ENCODE assay signal across 1 cellular context in the genomic region with DNA sequence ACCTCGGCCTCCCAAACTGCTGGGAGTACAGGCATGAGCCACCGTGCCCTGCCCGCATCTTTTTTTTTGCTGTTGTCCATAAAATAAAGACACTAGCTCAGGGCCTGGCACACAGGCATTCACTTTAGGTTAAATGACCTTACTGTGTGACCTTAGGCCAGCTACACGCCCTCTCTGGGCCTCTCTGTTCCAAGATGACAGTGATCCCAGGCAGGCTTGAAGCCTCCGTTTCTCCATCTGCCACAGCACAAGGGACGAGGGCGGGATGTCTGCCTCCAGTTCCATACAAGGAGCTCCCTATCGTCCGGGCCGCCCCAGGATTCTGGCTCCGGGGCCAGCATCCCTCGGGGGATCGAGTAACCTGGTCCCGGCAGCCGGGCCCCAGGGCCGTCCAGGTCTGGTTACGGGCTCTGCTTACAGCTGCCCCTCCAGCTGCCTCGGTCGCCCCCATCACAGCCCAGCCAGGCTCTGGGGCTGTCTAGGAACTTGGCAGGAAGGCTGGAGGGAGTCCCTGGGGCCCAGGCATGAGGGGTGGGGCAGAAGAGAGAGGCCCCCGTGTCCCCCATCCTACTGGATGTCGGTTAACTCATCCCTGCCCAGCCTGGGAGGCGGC.
A peak's percentile ranks its signal among the peaks of the same experiment; 100 is the strongest.
TF ChIP-seq lines count a peak whose summit lies in the region.

No MANE protein-coding gene starts in this region.

TF ChIP-seq in K562, 482 proteins besides CTCF, POLR2A, EP300 and RAD21 (continues in another document):
- TF ChIP-seq ERF (CRISPR knock-in tag; IDR thresholded peaks at IDR 0.05) (no peak), ZNF232 (CRISPR knock-in tag; IDR thresholded peaks at IDR 0.05) (no peak), ZKSCAN8 (CRISPR knock-in tag; IDR thresholded peaks at IDR 0.05) (no peak), RBM17 (IDR thresholded peaks at IDR 0.05; ENCODE audit: borderline replicate concordance, low read depth, low read length) (no peak), ZBTB7A (IDR thresholded peaks at IDR 0.05; ENCODE audit: borderline replicate concordance, control insufficient read depth, low read depth, low read length) (0 out of 2 replicates have a peak, but pooled peaks have one; percentile 32), NR1H2 (CRISPR knock-in tag; IDR thresholded peaks at IDR 0.05) (no peak), TAL1 (IDR thresholded peaks at IDR 0.05) (no peak), ZNF212 (CRISPR knock-in tag; IDR thresholded peaks at IDR 0.05) (no peak), ZFP36 (IDR thresholded peaks at IDR 0.05; ENCODE audit: low read depth, low read length, partially characterized antibody) (peak; percentile 79), ZNF384 (IDR thresholded peaks at IDR 0.05; ENCODE audit: low read depth, low read length) (0 out of 2 replicates have a peak, but pooled peaks have one; percentile 41), ZZZ3 (IDR thresholded peaks at IDR 0.05) (no peak), TCFL5 (CRISPR knock-in tag; conservative IDR thresholded peaks at IDR 0.05) (no peak), CHD4 (IDR thresholded peaks at IDR 0.05; ENCODE audit: insufficient read depth, insufficient replicate concordance, low read depth, low read length, poor library complexity, severe bottlenecking) (no peak), TFAP4 (CRISPR knock-in tag; IDR thresholded peaks at IDR 0.05; ENCODE audit: borderline replicate concordance) (0 out of 2 replicates have a peak, but pooled peaks have one; percentile 12), ZNF644 (tag; IDR thresholded peaks at IDR 0.05; ENCODE audit: low read depth) (no peak), ZBED1 (IDR thresholded peaks at IDR 0.05) (no peak), PRMT5 (CRISPR knock-in tag; IDR thresholded peaks at IDR 0.05) (no peak), POLR2AphosphoS2 (IDR thresholded peaks at IDR 0.05; ENCODE audit: low read length) (no peak), ZBTB12 (CRISPR knock-in tag; IDR thresholded peaks at IDR 0.05) (no peak), CUX1 (CRISPR knock-in tag; IDR thresholded peaks at IDR 0.05) (no peak), CBX1 (IDR thresholded peaks at IDR 0.05; ENCODE audit: low read depth) (peak; percentile 40; the same call in 1 of the 2 replicates), ZNF75A (CRISPR knock-in tag; IDR thresholded peaks at IDR 0.05) (no peak), ADNP (tag; IDR thresholded peaks at IDR 0.05) (0 out of 2 replicates have a peak, but pooled peaks have one; percentile 52), PTBP1 (IDR thresholded peaks at IDR 0.05; ENCODE audit: low read depth, low read length) (0 out of 2 replicates have a peak, but pooled peaks have one; percentile 45), ZNF436 (CRISPR knock-in tag; IDR thresholded peaks at IDR 0.05) (no peak), NR2C1 (IDR thresholded peaks at IDR 0.05) (no peak), NR2C1 (tag; IDR thresholded peaks at IDR 0.05) (no peak), ZBTB17 (CRISPR knock-in tag; IDR thresholded peaks at IDR 0.05) (no peak), NFATC3 (IDR thresholded peaks at IDR 0.05) (no peak), NFYB (IDR thresholded peaks at IDR 0.05; ENCODE audit: extremely low read depth, insufficient read length) (no peak), ZSCAN29 (IDR thresholded peaks at IDR 0.05) (no peak), GTF2F1 (IDR thresholded peaks at IDR 0.05; ENCODE audit: low read depth, low read length) (no peak), SMARCC2 (IDR thresholded peaks at IDR 0.05; ENCODE audit: low read depth) (no peak)
- TF ChIP-seq, protein P1, sequence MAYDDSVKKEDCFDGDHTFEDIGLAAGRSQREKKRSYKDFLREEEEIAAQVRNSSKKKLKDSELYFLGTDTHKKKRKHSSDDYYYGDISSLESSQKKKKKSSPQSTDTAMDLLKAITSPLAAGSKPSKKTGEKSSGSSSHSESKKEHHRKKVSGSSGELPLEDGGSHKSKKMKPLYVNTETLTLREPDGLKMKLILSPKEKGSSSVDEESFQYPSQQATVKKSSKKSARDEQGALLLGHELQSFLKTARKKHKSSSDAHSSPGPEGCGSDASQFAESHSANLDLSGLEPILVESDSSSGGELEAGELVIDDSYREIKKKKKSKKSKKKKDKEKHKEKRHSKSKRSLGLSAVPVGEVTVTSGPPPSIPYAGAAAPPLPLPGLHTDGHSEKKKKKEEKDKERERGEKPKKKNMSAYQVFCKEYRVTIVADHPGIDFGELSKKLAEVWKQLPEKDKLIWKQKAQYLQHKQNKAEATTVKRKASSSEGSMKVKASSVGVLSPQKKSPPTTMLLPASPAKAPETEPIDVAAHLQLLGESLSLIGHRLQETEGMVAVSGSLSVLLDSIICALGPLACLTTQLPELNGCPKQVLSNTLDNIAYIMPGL (CRISPR knock-in tag; IDR thresholded peaks at IDR 0.05), result no peak
- TF ChIP-seq, protein P2, sequence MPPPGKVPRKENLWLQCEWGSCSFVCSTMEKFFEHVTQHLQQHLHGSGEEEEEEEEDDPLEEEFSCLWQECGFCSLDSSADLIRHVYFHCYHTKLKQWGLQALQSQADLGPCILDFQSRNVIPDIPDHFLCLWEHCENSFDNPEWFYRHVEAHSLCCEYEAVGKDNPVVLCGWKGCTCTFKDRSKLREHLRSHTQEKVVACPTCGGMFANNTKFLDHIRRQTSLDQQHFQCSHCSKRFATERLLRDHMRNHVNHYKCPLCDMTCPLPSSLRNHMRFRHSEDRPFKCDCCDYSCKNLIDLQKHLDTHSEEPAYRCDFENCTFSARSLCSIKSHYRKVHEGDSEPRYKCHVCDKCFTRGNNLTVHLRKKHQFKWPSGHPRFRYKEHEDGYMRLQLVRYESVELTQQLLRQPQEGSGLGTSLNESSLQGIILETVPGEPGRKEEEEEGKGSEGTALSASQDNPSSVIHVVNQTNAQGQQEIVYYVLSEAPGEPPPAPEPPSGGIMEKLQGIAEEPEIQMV (tag; conservative IDR thresholded peaks at IDR 0.05; ENCODE audit: low read depth), result no peak
- TF ChIP-seq, protein P3, sequence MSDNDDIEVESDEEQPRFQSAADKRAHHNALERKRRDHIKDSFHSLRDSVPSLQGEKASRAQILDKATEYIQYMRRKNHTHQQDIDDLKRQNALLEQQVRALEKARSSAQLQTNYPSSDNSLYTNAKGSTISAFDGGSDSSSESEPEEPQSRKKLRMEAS (CRISPR knock-in tag; IDR thresholded peaks at IDR 0.05), result no peak
- TF ChIP-seq, protein P4, sequence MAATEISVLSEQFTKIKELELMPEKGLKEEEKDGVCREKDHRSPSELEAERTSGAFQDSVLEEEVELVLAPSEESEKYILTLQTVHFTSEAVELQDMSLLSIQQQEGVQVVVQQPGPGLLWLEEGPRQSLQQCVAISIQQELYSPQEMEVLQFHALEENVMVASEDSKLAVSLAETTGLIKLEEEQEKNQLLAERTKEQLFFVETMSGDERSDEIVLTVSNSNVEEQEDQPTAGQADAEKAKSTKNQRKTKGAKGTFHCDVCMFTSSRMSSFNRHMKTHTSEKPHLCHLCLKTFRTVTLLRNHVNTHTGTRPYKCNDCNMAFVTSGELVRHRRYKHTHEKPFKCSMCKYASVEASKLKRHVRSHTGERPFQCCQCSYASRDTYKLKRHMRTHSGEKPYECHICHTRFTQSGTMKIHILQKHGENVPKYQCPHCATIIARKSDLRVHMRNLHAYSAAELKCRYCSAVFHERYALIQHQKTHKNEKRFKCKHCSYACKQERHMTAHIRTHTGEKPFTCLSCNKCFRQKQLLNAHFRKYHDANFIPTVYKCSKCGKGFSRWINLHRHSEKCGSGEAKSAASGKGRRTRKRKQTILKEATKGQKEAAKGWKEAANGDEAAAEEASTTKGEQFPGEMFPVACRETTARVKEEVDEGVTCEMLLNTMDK (IDR thresholded peaks at IDR 0.05; ENCODE audit: borderline replicate concordance, insufficient read depth, low read depth, low read length, poor library complexity, severe bottlenecking), result no peak
- TF ChIP-seq, protein P5, sequence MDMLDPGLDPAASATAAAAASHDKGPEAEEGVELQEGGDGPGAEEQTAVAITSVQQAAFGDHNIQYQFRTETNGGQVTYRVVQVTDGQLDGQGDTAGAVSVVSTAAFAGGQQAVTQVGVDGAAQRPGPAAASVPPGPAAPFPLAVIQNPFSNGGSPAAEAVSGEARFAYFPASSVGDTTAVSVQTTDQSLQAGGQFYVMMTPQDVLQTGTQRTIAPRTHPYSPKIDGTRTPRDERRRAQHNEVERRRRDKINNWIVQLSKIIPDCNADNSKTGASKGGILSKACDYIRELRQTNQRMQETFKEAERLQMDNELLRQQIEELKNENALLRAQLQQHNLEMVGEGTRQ (CRISPR knock-in tag; IDR thresholded peaks at IDR 0.05), result no peak
- TF ChIP-seq, protein P6, sequence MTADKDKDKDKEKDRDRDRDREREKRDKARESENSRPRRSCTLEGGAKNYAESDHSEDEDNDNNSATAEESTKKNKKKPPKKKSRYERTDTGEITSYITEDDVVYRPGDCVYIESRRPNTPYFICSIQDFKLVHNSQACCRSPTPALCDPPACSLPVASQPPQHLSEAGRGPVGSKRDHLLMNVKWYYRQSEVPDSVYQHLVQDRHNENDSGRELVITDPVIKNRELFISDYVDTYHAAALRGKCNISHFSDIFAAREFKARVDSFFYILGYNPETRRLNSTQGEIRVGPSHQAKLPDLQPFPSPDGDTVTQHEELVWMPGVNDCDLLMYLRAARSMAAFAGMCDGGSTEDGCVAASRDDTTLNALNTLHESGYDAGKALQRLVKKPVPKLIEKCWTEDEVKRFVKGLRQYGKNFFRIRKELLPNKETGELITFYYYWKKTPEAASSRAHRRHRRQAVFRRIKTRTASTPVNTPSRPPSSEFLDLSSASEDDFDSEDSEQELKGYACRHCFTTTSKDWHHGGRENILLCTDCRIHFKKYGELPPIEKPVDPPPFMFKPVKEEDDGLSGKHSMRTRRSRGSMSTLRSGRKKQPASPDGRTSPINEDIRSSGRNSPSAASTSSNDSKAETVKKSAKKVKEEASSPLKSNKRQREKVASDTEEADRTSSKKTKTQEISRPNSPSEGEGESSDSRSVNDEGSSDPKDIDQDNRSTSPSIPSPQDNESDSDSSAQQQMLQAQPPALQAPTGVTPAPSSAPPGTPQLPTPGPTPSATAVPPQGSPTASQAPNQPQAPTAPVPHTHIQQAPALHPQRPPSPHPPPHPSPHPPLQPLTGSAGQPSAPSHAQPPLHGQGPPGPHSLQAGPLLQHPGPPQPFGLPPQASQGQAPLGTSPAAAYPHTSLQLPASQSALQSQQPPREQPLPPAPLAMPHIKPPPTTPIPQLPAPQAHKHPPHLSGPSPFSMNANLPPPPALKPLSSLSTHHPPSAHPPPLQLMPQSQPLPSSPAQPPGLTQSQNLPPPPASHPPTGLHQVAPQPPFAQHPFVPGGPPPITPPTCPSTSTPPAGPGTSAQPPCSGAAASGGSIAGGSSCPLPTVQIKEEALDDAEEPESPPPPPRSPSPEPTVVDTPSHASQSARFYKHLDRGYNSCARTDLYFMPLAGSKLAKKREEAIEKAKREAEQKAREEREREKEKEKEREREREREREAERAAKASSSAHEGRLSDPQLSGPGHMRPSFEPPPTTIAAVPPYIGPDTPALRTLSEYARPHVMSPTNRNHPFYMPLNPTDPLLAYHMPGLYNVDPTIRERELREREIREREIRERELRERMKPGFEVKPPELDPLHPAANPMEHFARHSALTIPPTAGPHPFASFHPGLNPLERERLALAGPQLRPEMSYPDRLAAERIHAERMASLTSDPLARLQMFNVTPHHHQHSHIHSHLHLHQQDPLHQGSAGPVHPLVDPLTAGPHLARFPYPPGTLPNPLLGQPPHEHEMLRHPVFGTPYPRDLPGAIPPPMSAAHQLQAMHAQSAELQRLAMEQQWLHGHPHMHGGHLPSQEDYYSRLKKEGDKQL (CRISPR knock-in tag; IDR thresholded peaks at IDR 0.05; ENCODE audit: borderline replicate concordance), result no peak
